22 cellular contexts compared by ENCODE assay signal in genomic region chr5:172529896-172530295, GRCh38.
DNase-seq lines count a peak whose midpoint lies in the region; ATAC-seq and TF ChIP-seq lines count a peak whose summit lies in the region.
"Had no signal": no experiment of that assay in that cellular context is flagged by ENCODE, and none has a peak within 500 bp of the region (broad histone marks: within the 10 kb centered on the region; RNA-seq: fewer than 3 reads in every experiment).

No MANE protein-coding gene starts in this region.

- no peaks in the 10 kb centered on the region for H3F3A ChIP-seq in GM23338 (replicated peaks; ENCODE audit: low read depth)

- 0 out of 2 replicates have a peak, but pooled peaks cover 5% of the 10 kb centered on the region for H3K9me2 ChIP-seq in GM23338 (ENCODE audit: insufficient read depth)

- H3K9me3 Mint-ChIP-seq in GM23338 (no peaks in the 10 kb centered on the region; the same call in 2 of the 3 replicates), type B pancreatic cell (peaks cover 4% of the 10 kb centered on the region)
- H3K9me3 Mint-ChIP-seq: CD8-positive, alpha-beta T cell had no signal

- H3K27ac Mint-ChIP-seq in GM23338 (no peak overlapping the region), type B pancreatic cell (no peak overlapping the region)
- H3K27ac Mint-ChIP-seq: CD8-positive, alpha-beta T cell had no signal

- H3K4me3 ChIP-seq in GM23338 = no peak overlapping the region
- H3K4me3 ChIP-seq in esophagus muscularis mucosa = no peak overlapping the region
- H3K4me3 ChIP-seq: A549; BLaER1 treated with 17β-estradiol and CSF1 and Interleukin-3, amounts not matched to agents 10 nM and 100 nM; SJCRH30 had no signal

- intact Hi-C loops in esophagus muscularis mucosa (cut with DNase I) = no loop called here

- TF ChIP-seq CTCF in GM23338 (conservative IDR thresholded peaks at IDR 0.05; ENCODE audit: low read depth in 2 of 2) (no peak), esophagus muscularis mucosa (IDR thresholded peaks at IDR 0.05) (no peak), type B pancreatic cell (conservative IDR thresholded peaks at IDR 0.05) (no peak)

- H4K20me1 ChIP-seq in GM23338 (replicated peaks; ENCODE audit: insufficient read depth) = no peaks in the 10 kb centered on the region
- H4K20me1 ChIP-seq: BLaER1 treated with 17β-estradiol and CSF1 and Interleukin-3, amounts not matched to agents 10 nM and 100 nM had no signal

- no peak for TF ChIP-seq POLR2A in esophagus muscularis mucosa (IDR thresholded peaks at IDR 0.05; ENCODE audit: low read depth)

- H3K27me3 Mint-ChIP-seq in GM23338 (ENCODE audit: insufficient read depth, low read depth, poor library complexity) = peaks cover 2% of the 10 kb centered on the region
- H3K27me3 Mint-ChIP-seq in type B pancreatic cell = peaks cover 8% of the 10 kb centered on the region

- H3K27ac ChIP-seq in GM23338 (ENCODE audit: low read depth) (no peak overlapping the region), esophagus muscularis mucosa (replicated peaks in 1 of 4) (peak overlapping the region in 1 of 4 donors; percentile 13)
- H3K27ac ChIP-seq: A549, KMS-11, RWPE1, SJCRH30 had no signal

- H3K4me2 ChIP-seq in GM23338 = no peak overlapping the region
- H3K4me2 ChIP-seq: A549, KMS-11 had no signal

- no peaks in the 10 kb centered on the region for H3K9me3 ChIP-seq in esophagus muscularis mucosa
- H3K9me3 ChIP-seq: SJCRH30 had no signal

- H3K27me3 ChIP-seq in GM23338 (ENCODE audit: insufficient read depth) (no peaks in the 10 kb centered on the region), esophagus muscularis mucosa (no peaks in the 10 kb centered on the region)
- H3K27me3 ChIP-seq: BLaER1 treated with 17β-estradiol and CSF1 and Interleukin-3, amounts not matched to agents 10 nM and 100 nM; SJCRH30 had no signal

- H3K36me3 Mint-ChIP-seq in GM23338 (ENCODE audit: low read depth) = no peaks in the 10 kb centered on the region; the same call in 2 of the 3 replicates
- no peaks in the 10 kb centered on the region for H3K36me3 Mint-ChIP-seq in type B pancreatic cell
- H3K36me3 Mint-ChIP-seq: CD8-positive, alpha-beta T cell had no signal

- no peak for TF ChIP-seq EP300 in esophagus muscularis mucosa (IDR thresholded peaks at IDR 0.05)

- no peak for ATAC-seq in GM23338
- no peak for ATAC-seq in GM21367 (IDR thresholded peaks at IDR 0.05; ENCODE audit: unreplicated experiment)
- ATAC-seq: A549; CD8-positive, alpha-beta T cell; PC-3 had no signal

- DNase-seq in activated effector memory CD4-positive, alpha-beta T cell treated with anti-CD3 and anti-CD28 coated beads, Interleukin-2, amount 50 U/mL, for 16 hours = peak; percentile 33
- DNase-seq in activated effector memory CD4-positive, alpha-beta T cell treated with Interleukin-2 at 50 U/mL for 16 hours = no peak
- DNase-seq in GM23338 (ENCODE audit: low spot score) = no peak
- DNase-seq in esophagus muscularis mucosa (ENCODE audit: extremely low spot score) = peak; percentile 78
- DNase-seq in type B pancreatic cell (ENCODE audit: extremely low spot score, unreplicated experiment) = peak; percentile 31
- no peak for DNase-seq in NK-92 treated with Interleukin-12 subunit alpha and Interleukin-12 subunit beta, amount 100 ng/mL, for 24 hours (lab: John Stamatoyannopoulos, UW)
- DNase-seq in effector CD4-positive, alpha-beta T cell = no peak
- DNase-seq: Calu3, GF-D8, NCI-H1417 treated with DMSO at 0.1 percent for 48 hours, NCI-H187 treated with DMSO at 0.1 percent for 48 hours, NCI-H2227 treated with DMSO at 0.1 percent for 48 hours, NCI-H510A treated with DMSO at 0.1 percent for 48 hours, NCI-H82, PC-3, SJCRH30 had no signal

- H3K4me3 Mint-ChIP-seq in GM23338 (no peak overlapping the region), type B pancreatic cell (no peak overlapping the region)
- H3K4me3 Mint-ChIP-seq: CD8-positive, alpha-beta T cell had no signal

- 90% methylated on average over 2 of the region's 3 CpGs for WGBS in esophagus muscularis mucosa

- H2AFZ ChIP-seq in GM23338 = 0 out of 2 replicates have a peak overlapping the region, but pooled peaks have one; percentile 28

- H3K4me1 ChIP-seq in GM23338 (ENCODE audit: insufficient read depth) = no peaks in the 10 kb centered on the region
- H3K4me1 ChIP-seq in esophagus muscularis mucosa = peaks cover 41 to 78% (median 74%) of the 10 kb centered on the region in 4 donors

- H3K4me1 Mint-ChIP-seq in GM23338 (no peaks in the 10 kb centered on the region; the same call in 2 of the 3 replicates), type B pancreatic cell (ENCODE audit: unreplicated experiment) (peaks cover 10% of the 10 kb centered on the region)

- no peaks in the 10 kb centered on the region; the same call in 1 of the 2 replicates for H3K36me3 ChIP-seq in GM23338 (ENCODE audit: insufficient read depth)
- H3K36me3 ChIP-seq in esophagus muscularis mucosa = no peaks in the 10 kb centered on the region
- H3K36me3 ChIP-seq: BLaER1 treated with 17β-estradiol and CSF1 and Interleukin-3, amounts not matched to agents 10 nM and 100 nM; SJCRH30 had no signal

- no peaks in the 10 kb centered on the region for H3K79me2 ChIP-seq in GM23338 (replicated peaks; ENCODE audit: insufficient read depth)

TF ChIP-seq in GM23338, 12 proteins besides CTCF, POLR2A, EP300 and RAD21 (continues in another document):
- TF ChIP-seq JUNB (IDR thresholded peaks at IDR 0.05; ENCODE audit: unreplicated experiment) = no peak
- no peak for TF ChIP-seq EZH2phosphoT487 (IDR thresholded peaks at IDR 0.05; ENCODE audit: unreplicated experiment)
- TF ChIP-seq ETS1 (IDR thresholded peaks at IDR 0.05) = no peak
- TF ChIP-seq ZNF331 (CRISPR knock-in tag; IDR thresholded peaks at IDR 0.05; ENCODE audit: low read depth) = no peak
- TF ChIP-seq NANOG (IDR thresholded peaks at IDR 0.05; ENCODE audit: borderline replicate concordance) = no peak
- TF ChIP-seq ZNF462 (CRISPR knock-in tag; IDR thresholded peaks at IDR 0.05) = no peak

Comparison
In these comparisons a context has a peak if more than half of its experiments do, and no peak if none do; other contexts are left out.
1. DNase-seq: peak in activated effector memory CD4-positive, alpha-beta T cell treated with anti-CD3 and anti-CD28 coated beads, Interleukin-2, amount 50 U/mL, for 16 hours (single experiment), esophagus muscularis mucosa (single experiment) and type B pancreatic cell (single experiment); none in activated effector memory CD4-positive, alpha-beta T cell treated with Interleukin-2 at 50 U/mL for 16 hours (single experiment), GM23338 (single experiment), NK-92 treated with Interleukin-12 subunit alpha and Interleukin-12 subunit beta, amount 100 ng/mL, for 24 hours (single experiment) and effector CD4-positive, alpha-beta T cell (single experiment).